15 cellular contexts compared by ENCODE assay signal in genomic region chr12:124883263-124883876, GRCh38. TPM values are rescaled to one million over a fixed set of nuclear protein-coding genes. Genes with fewer than 3 reads are reported as not detected.
DNase-seq lines count a peak whose midpoint lies in the region; ATAC-seq lines count a peak whose summit lies in the region.
"Had no signal": no experiment of that assay in that cellular context is flagged by ENCODE, and none has a peak within 500 bp of the region (broad histone marks: within the 10 kb centered on the region; RNA-seq: fewer than 3 reads in every experiment).

No MANE protein-coding gene starts in this region.

- no peak overlapping the region for H3K4me3 ChIP-seq in HUES48 (ENCODE audit: low read depth, low read length)
- no peak overlapping the region for H3K4me3 ChIP-seq in mesendoderm (ENCODE audit: low read length)
- H3K4me3 ChIP-seq: heart left ventricle, skin epidermis had no signal

- H3K9ac ChIP-seq in HUES48 (ENCODE audit: low read depth, low read length) = no peak overlapping the region
- H3K9ac ChIP-seq in mesendoderm (ENCODE audit: low read length) = no peak overlapping the region

- no peak overlapping the region for H4K8ac ChIP-seq in mesendoderm (ENCODE audit: low read depth, low read length)

- H2BK120ac ChIP-seq in mesendoderm (ENCODE audit: low read depth, low read length) = no peak overlapping the region

- no peak overlapping the region for H3K4me3 Mint-ChIP-seq in activated T-helper 17 cell treated with anti-CD3 and anti-CD28 coated beads, Interleukin-2, amount 50 U/mL, for 72 hours

- peak overlapping the region; percentile 59 for H3K27ac Mint-ChIP-seq in activated T-helper 17 cell treated with anti-CD3 and anti-CD28 coated beads, Interleukin-2, amount 50 U/mL, for 72 hours

- H4K5ac ChIP-seq in mesendoderm (ENCODE audit: low read length) = no peak overlapping the region

- H3K27ac ChIP-seq in HUES48 (ENCODE audit: low read depth, low read length) (peak overlapping the region; percentile 39), mesendoderm (ENCODE audit: low read depth, low read length) (no peak overlapping the region)
- H3K27ac ChIP-seq: heart left ventricle, skin epidermis had no signal

- H3K4me2 ChIP-seq in mesendoderm (ENCODE audit: low read length) = no peak overlapping the region

- H2BK5ac ChIP-seq in mesendoderm (ENCODE audit: low read length) = no peak overlapping the region

- H3K4me1 Mint-ChIP-seq in activated T-helper 17 cell treated with anti-CD3 and anti-CD28 coated beads, Interleukin-2, amount 50 U/mL, for 72 hours = peaks cover 4% of the 10 kb centered on the region

- H3K36me3 ChIP-seq in HUES48 (ENCODE audit: control insufficient read depth, insufficient read depth, low read length) = no peaks in the 10 kb centered on the region
- no peaks in the 10 kb centered on the region for H3K36me3 ChIP-seq in mesendoderm (ENCODE audit: control insufficient read depth, insufficient read depth, low read length)
- H3K36me3 ChIP-seq: heart left ventricle had no signal

- H3K27me3 Mint-ChIP-seq in activated T-helper 17 cell treated with anti-CD3 and anti-CD28 coated beads, Interleukin-2, amount 50 U/mL, for 72 hours = no peaks in the 10 kb centered on the region

- H2AK5ac ChIP-seq in mesendoderm (ENCODE audit: low read length) = no peak overlapping the region

- H3K9me3 Mint-ChIP-seq in activated T-helper 17 cell treated with anti-CD3 and anti-CD28 coated beads, Interleukin-2, amount 50 U/mL, for 72 hours = no peaks in the 10 kb centered on the region

- H3K4ac ChIP-seq in mesendoderm (ENCODE audit: low read depth, low read length) = no peak overlapping the region

- H3K79me1 ChIP-seq in mesendoderm (ENCODE audit: low read length) = no peaks in the 10 kb centered on the region

- no peaks in the 10 kb centered on the region for H3K36me3 Mint-ChIP-seq in activated T-helper 17 cell treated with anti-CD3 and anti-CD28 coated beads, Interleukin-2, amount 50 U/mL, for 72 hours (ENCODE audit: low read depth)
- H3K36me3 Mint-ChIP-seq: CD4-positive, CD25-positive, alpha-beta regulatory T cell had no signal

- peak; percentile 21 for DNase-seq in ELF-1 (ENCODE audit: low read depth, low spot score)
- peak; percentile 62 for DNase-seq in mesendoderm
- DNase-seq in NCI-H69 (lab: John Stamatoyannopoulos, UW) = no peak
- DNase-seq in AG08396 (ENCODE audit: low spot score) = no peak
- DNase-seq: activated CD4-positive, alpha-beta T cell treated with anti-CD3 and anti-CD28 coated beads, Interleukin-2, amount 50 U/mL, for 1 hour; activated T-cell treated with anti-CD3 and anti-CD28 coated beads, Interleukin-2, amount 50 U/mL, for 48 hours; CD4-positive, CD25-positive, alpha-beta regulatory T cell; heart left ventricle; kidney; NCI-H1930 had no signal

- H3K18ac ChIP-seq in mesendoderm (ENCODE audit: low read length) = no peak overlapping the region

- peak; percentile 30 for ATAC-seq in activated T-helper 17 cell treated with anti-CD3 and anti-CD28 coated beads, Interleukin-2, amount 50 U/mL, for 72 hours (replicated peaks)
- ATAC-seq in HG03439 (IDR thresholded peaks at IDR 0.05; ENCODE audit: unreplicated experiment) = no peak
- ATAC-seq: heart left ventricle, Right ventricle myocardium inferior had no signal

- H3K23ac ChIP-seq in mesendoderm (ENCODE audit: low read length) = peak overlapping the region; percentile 97

- WGBS in mesendoderm (ENCODE audit: extremely low coverage, insufficient coverage, low lambda C conversion rate) = no CpG with 5 or more reads among the region's 5 CpGs

- H3K79me2 ChIP-seq in mesendoderm (ENCODE audit: control insufficient read depth, insufficient read depth, low read length) = no peaks in the 10 kb centered on the region

- no peak overlapping the region for H2BK15ac ChIP-seq in mesendoderm (replicated peaks; ENCODE audit: low read depth)

- no peaks in the 10 kb centered on the region for H3K27me3 ChIP-seq in HUES48 (ENCODE audit: control insufficient read depth, insufficient read depth, low read length)
- no peaks in the 10 kb centered on the region for H3K27me3 ChIP-seq in mesendoderm (ENCODE audit: insufficient read depth, low read length, poor library complexity)
- H3K27me3 ChIP-seq: heart left ventricle had no signal

- H3K4me1 ChIP-seq in HUES48 (ENCODE audit: control insufficient read depth, insufficient read depth, low read length) = peaks cover 16% of the 10 kb centered on the region; the same call in 1 of the 2 replicates
- no peaks in the 10 kb centered on the region for H3K4me1 ChIP-seq in mesendoderm (ENCODE audit: control insufficient read depth, low read depth, low read length)

- no peak overlapping the region for H3K56ac ChIP-seq in mesendoderm (ENCODE audit: low read length)

- H3K9me3 ChIP-seq in HUES48 (ENCODE audit: control insufficient read depth, insufficient read depth, low read length) = no peaks in the 10 kb centered on the region
- H3K9me3 ChIP-seq: heart left ventricle had no signal

RNA-seq across cellular contexts. Expression of gene SCARB1, which starts 19.7 kb away (rescaled TPM):
- 10 to 100 TPM; 17.9 to 20.9 TPM for total RNA-seq in activated T-helper 17 cell treated with anti-CD3 and anti-CD28 coated beads, Interleukin-2, amount 50 U/mL, for 72 hours
- polyA plus RNA-seq in mesendoderm (2013, experiment 1 of 2) = 55.4 TPM
- polyA plus RNA-seq in mesendoderm (2013, experiment 2 of 2) = 56.4 TPM

RNA-seq across cellular contexts. Expression of gene UBC, which starts 31.1 kb away (rescaled TPM):
- 1,000 to 10,000 TPM in 1 of 2 donors, 100 to 1,000 TPM in 1; 955 to 1,030 TPM for total RNA-seq in activated T-helper 17 cell treated with anti-CD3 and anti-CD28 coated beads, Interleukin-2, amount 50 U/mL, for 72 hours
- polyA plus RNA-seq in mesendoderm (2013, experiment 1 of 2) = 737 TPM
- 751 TPM for polyA plus RNA-seq in mesendoderm (2013, experiment 2 of 2)

Comparison
In these comparisons a context has a peak if more than half of its experiments do, and no peak if none do; other contexts are left out.
1. DNase-seq: peak in ELF-1 (single experiment) and mesendoderm (single experiment); none in NCI-H69 (single experiment) and AG08396 (single experiment).